Comparison of ENCODE assay signal across 1 cellular context in genomic region chr11:107565219-107565937, GRCh38.
TF ChIP-seq lines count a peak whose summit lies in the region.

TSS of gene ALKBH8 (minus strand) at chr11:107565735. CDS start at chr11:107560893, 4,842 bp downstream.

TF ChIP-seq in HepG2, 621 proteins besides CTCF, POLR2A, EP300 and RAD21 (continued from another document and continues in another):
- TF ChIP-seq AHDC1 (CRISPR knock-in tag; IDR thresholded peaks at IDR 0.05; ENCODE audit: borderline replicate concordance) (no peak), ZNF639 (CRISPR knock-in tag; conservative IDR thresholded peaks at IDR 0.05) (no peak), BHLHE40 (IDR thresholded peaks at IDR 0.05; ENCODE audit: low read length) (0 out of 2 replicates have a peak, but pooled peaks have one; percentile 19), MXD1 (CRISPR knock-in tag; IDR thresholded peaks at IDR 0.05) (peak; percentile 98; the same call in 1 of the 2 replicates), ZNF800 (CRISPR knock-in tag; IDR thresholded peaks at IDR 0.05) (no peak), ZIK1 (CRISPR knock-in tag; IDR thresholded peaks at IDR 0.05; ENCODE audit: borderline replicate concordance, low read depth) (0 out of 2 replicates have a peak, but pooled peaks have one; percentile 30), ZNF136 (CRISPR knock-in tag; IDR thresholded peaks at IDR 0.05; ENCODE audit: low read depth) (no peak), SATB2 (CRISPR knock-in tag; IDR thresholded peaks at IDR 0.05) (no peak), KLF11 (CRISPR knock-in tag; IDR thresholded peaks at IDR 0.05) (0 out of 2 replicates have a peak, but pooled peaks have one; percentile 20), ZNF460 (CRISPR knock-in tag; IDR thresholded peaks at IDR 0.05; ENCODE audit: borderline replicate concordance) (0 out of 2 replicates have a peak, but pooled peaks have one; percentile 5), DR1 (CRISPR knock-in tag; IDR thresholded peaks at IDR 0.05) (no peak), ATF7 (IDR thresholded peaks at IDR 0.05) (no peak), ATF7 (CRISPR knock-in tag; IDR thresholded peaks at IDR 0.05) (no peak), ZNF318 (CRISPR knock-in tag; IDR thresholded peaks at IDR 0.05) (0 out of 2 replicates have a peak, but pooled peaks have one; percentile 16), ZNF776 (CRISPR knock-in tag; IDR thresholded peaks at IDR 0.05) (no peak), NR0B2 (CRISPR knock-in tag; IDR thresholded peaks at IDR 0.05) (peak; percentile 85; the same call in 1 of the 2 replicates), ZNF205 (CRISPR knock-in tag; IDR thresholded peaks at IDR 0.05) (no peak), YEATS2 (CRISPR knock-in tag; IDR thresholded peaks at IDR 0.05; ENCODE audit: borderline replicate concordance) (peak; percentile 60; the same call in 1 of the 2 replicates), ZNF788 (CRISPR knock-in tag; IDR thresholded peaks at IDR 0.05; ENCODE audit: borderline replicate concordance) (peak; percentile 79; the same call in 1 of the 2 replicates), ZSCAN29 (CRISPR knock-in tag; conservative IDR thresholded peaks at IDR 0.05) (0 out of 2 replicates have a peak, but pooled peaks have one; percentile 28), HMGXB3 (CRISPR knock-in tag; IDR thresholded peaks at IDR 0.05; ENCODE audit: borderline replicate concordance) (0 out of 2 replicates have a peak, but pooled peaks have one; percentile 74), RFX3 (CRISPR knock-in tag; IDR thresholded peaks at IDR 0.05) (no peak), ZNF784 (CRISPR knock-in tag; IDR thresholded peaks at IDR 0.05; ENCODE audit: borderline replicate concordance) (0 out of 2 replicates have a peak, but pooled peaks have one; percentile 56), FOXA3 (CRISPR knock-in tag; IDR thresholded peaks at IDR 0.05) (no peak; the same call in 1 of the 2 replicates)
